Comparison of ENCODE assay signal across 22 cellular contexts in genomic region chr5:133109655-133110483, GRCh38. TPM values are rescaled to one million over a fixed set of nuclear protein-coding genes. Genes with fewer than 3 reads are reported as not detected.
DNase-seq lines count a peak whose midpoint lies in the region; ATAC-seq and TF ChIP-seq lines count a peak whose summit lies in the region.
"Had no signal": no experiment of that assay in that cellular context is flagged by ENCODE, and none has a peak within 500 bp of the region (broad histone marks: within the 10 kb centered on the region; RNA-seq: fewer than 3 reads in every experiment).

No MANE protein-coding gene starts in this region.

- H3K4me1 ChIP-seq in left ventricle myocardium inferior = peaks cover 6% of the 10 kb centered on the region
- H3K4me1 ChIP-seq in right cardiac atrium (ENCODE audit: control insufficient read depth, insufficient read depth, low read length) = no peaks in the 10 kb centered on the region
- peaks cover 0 to 16% (median 0%) of the 10 kb centered on the region in 4 donors for H3K4me1 ChIP-seq in tibial nerve
- H3K4me1 ChIP-seq in lower lobe of right lung = peaks cover 8% of the 10 kb centered on the region
- H3K4me1 ChIP-seq in SJCRH30 = no peaks in the 10 kb centered on the region
- H3K4me1 ChIP-seq: testis had no signal

- H3K9me3 ChIP-seq in left ventricle myocardium inferior (replicated peaks) (no peaks in the 10 kb centered on the region), right cardiac atrium (ENCODE audit: control insufficient read depth, low read length) (no peaks in the 10 kb centered on the region), tibial nerve (no peaks in the 10 kb centered on the region), lower lobe of right lung (no peaks in the 10 kb centered on the region), SJCRH30 (replicated peaks) (no peaks in the 10 kb centered on the region)
- H3K9me3 ChIP-seq: body of pancreas, sigmoid colon, testis had no signal

- H3K27ac ChIP-seq in left ventricle myocardium inferior (replicated peaks) (no peak overlapping the region), right cardiac atrium (ENCODE audit: low read length) (no peak overlapping the region), tibial nerve (peak overlapping the region in 1 of 4 donors; percentile 66), lower lobe of right lung (no peak overlapping the region), SJCRH30 (no peak overlapping the region)
- H3K27ac ChIP-seq: body of pancreas, sigmoid colon, SK-N-MC, testis had no signal

- 65% methylated on average over 6 of the region's 6 CpGs for WGBS in right cardiac atrium
- WGBS in tibial nerve, 2 donors = 61 to 65% methylated on average over 6 of the region's 6 CpGs

- DNase-seq in Right ventricle myocardium inferior (ENCODE audit: missing footprints) (no peak), left ventricle myocardium inferior (no peak), cerebellar cortex (ENCODE audit: low spot score) (peak; percentile 33), right cardiac atrium (peak in 2 of 3 donors; percentile 52 to 60), tibial nerve (ENCODE audit: low spot score in 2 of 2) (peak; percentile 39 to 47), lower lobe of right lung (no peak), SJCRH30 (no peak)
- DNase-seq: activated CD4-positive, alpha-beta memory T cell treated with anti-CD3 and anti-CD28 coated beads for 36 hours; activated CD4-positive, CD25-positive, alpha-beta regulatory T cell; activated T-cell treated with anti-CD3 and anti-CD28 coated beads, Interleukin-2, amount 50 U/mL, for 4 hours; body of pancreas; H7; kidney; naive thymus-derived CD8-positive, alpha-beta T cell; NCI-H1048; NCI-H2029 treated with DMSO at 0.1 percent for 48 hours; NCI-H446; sigmoid colon; T-helper 2 cell; testis had no signal

- peaks cover 10% of the 10 kb centered on the region for H3K36me3 ChIP-seq in left ventricle myocardium inferior
- peaks cover 0 to 10% (median 0%) of the 10 kb centered on the region in 3 donors for H3K36me3 ChIP-seq in tibial nerve
- peaks cover 7% of the 10 kb centered on the region for H3K36me3 ChIP-seq in lower lobe of right lung
- peaks cover 13% of the 10 kb centered on the region for H3K36me3 ChIP-seq in SJCRH30

- ATAC-seq in Right ventricle myocardium inferior (peak; percentile 38), right cardiac atrium (peak; percentile 62 to 70), lower lobe of right lung (no peak), GM21576 (IDR thresholded peaks at IDR 0.05; ENCODE audit: unreplicated experiment) (no peak)
- ATAC-seq: activated T-cell treated with anti-CD3 and anti-CD28 coated beads, Interleukin-2, amount 50 U/mL, for 4 hours; body of pancreas; naive thymus-derived CD8-positive, alpha-beta T cell had no signal

- no peak for TF ChIP-seq POLR2A in tibial nerve (IDR thresholded peaks at IDR 0.05)

- no peak for TF ChIP-seq CTCF in left ventricle myocardium inferior (IDR thresholded peaks at IDR 0.05; ENCODE audit: borderline replicate concordance)
- no peak for TF ChIP-seq CTCF in tibial nerve (IDR thresholded peaks at IDR 0.05)
- no peak for TF ChIP-seq CTCF in lower lobe of right lung (IDR thresholded peaks at IDR 0.05)

- no peak overlapping the region for H3K4me3 ChIP-seq in left ventricle myocardium inferior
- no peak overlapping the region for H3K4me3 ChIP-seq in right cardiac atrium (ENCODE audit: low read length)
- no peak overlapping the region for H3K4me3 ChIP-seq in tibial nerve
- H3K4me3 ChIP-seq in lower lobe of right lung = no peak overlapping the region
- no peak overlapping the region for H3K4me3 ChIP-seq in SJCRH30
- H3K4me3 ChIP-seq: body of pancreas, sigmoid colon, SK-N-MC, testis had no signal

- H3K27me3 ChIP-seq in left ventricle myocardium inferior (ENCODE audit: low read depth) = peaks cover 21% of the 10 kb centered on the region
- H3K27me3 ChIP-seq in right cardiac atrium (ENCODE audit: control insufficient read depth, insufficient read depth) = no peaks in the 10 kb centered on the region
- H3K27me3 ChIP-seq in tibial nerve = no peaks in the 10 kb centered on the region
- H3K27me3 ChIP-seq in lower lobe of right lung (ENCODE audit: low read depth) = no peaks in the 10 kb centered on the region
- no peaks in the 10 kb centered on the region; the same call in 1 of the 2 replicates for H3K27me3 ChIP-seq in SJCRH30
- H3K27me3 ChIP-seq: body of pancreas, testis had no signal

- peak in 1 of 2 donors; percentile 70 for TF ChIP-seq EP300 in tibial nerve (IDR thresholded peaks at IDR 0.05)

- intact Hi-C loops in Right ventricle myocardium inferior (cut with DNase I) (loop anchor here (5.0 to 10.0 kb wide), 5 partner anchors 137 to 927 kb away; partner anchors contain the start of gene FSTL4), left ventricle myocardium inferior (cut with micrococcal nuclease) (no loop called here), right cardiac atrium (cut with DNase I) (loop anchor here in 3 of 4 donors (5.0 to 10.0 kb wide), 3 partner anchors 137 to 755 kb away; no protein-coding TSS in a partner anchor), lower lobe of right lung (cut with DNase I) (no loop called here)

RNA-seq across cellular contexts. Expression of gene HSPA4, which starts 58.1 kb away (rescaled TPM):
- 77.4 TPM for total RNA-seq in Right ventricle myocardium inferior
- total RNA-seq in left ventricle myocardium inferior = 80.2 TPM
- total RNA-seq in right cardiac atrium = 10 to 100 TPM; 77.5 to 88.8 (median 85.3) TPM
- 52.1 TPM for polyA plus RNA-seq in right cardiac atrium
- total RNA-seq in tibial nerve = 10 to 100 TPM; 32.8 to 48.3 (median 45.4) TPM
- 66.0 TPM for total RNA-seq in lower lobe of right lung
- 166 and 173 TPM in 2 replicates for total RNA-seq in SJCRH30 (2014; rRNA removed; shearing (Covaris generic))

Comparison
In these comparisons a context has a peak if more than half of its experiments do, and no peak if none do; other contexts are left out.
1. DNase-seq: peak in cerebellar cortex (single experiment), right cardiac atrium (2 of 3) and tibial nerve (2 of 2); none in Right ventricle myocardium inferior (single experiment), left ventricle myocardium inferior (single experiment), lower lobe of right lung (single experiment) and SJCRH30 (0 of 2).
2. intact Hi-C loops: an anchor here in Right ventricle myocardium inferior (5.0 to 10.0 kb wide) and right cardiac atrium (5.0 to 10.0 kb wide); none called in left ventricle myocardium inferior and lower lobe of right lung.
3. ATAC-seq: peak in Right ventricle myocardium inferior (single experiment) and right cardiac atrium (2 of 2); none in lower lobe of right lung (0 of 2) and GM21576 (single experiment).